20 cellular contexts compared by ENCODE assay signal in the genomic region with DNA sequence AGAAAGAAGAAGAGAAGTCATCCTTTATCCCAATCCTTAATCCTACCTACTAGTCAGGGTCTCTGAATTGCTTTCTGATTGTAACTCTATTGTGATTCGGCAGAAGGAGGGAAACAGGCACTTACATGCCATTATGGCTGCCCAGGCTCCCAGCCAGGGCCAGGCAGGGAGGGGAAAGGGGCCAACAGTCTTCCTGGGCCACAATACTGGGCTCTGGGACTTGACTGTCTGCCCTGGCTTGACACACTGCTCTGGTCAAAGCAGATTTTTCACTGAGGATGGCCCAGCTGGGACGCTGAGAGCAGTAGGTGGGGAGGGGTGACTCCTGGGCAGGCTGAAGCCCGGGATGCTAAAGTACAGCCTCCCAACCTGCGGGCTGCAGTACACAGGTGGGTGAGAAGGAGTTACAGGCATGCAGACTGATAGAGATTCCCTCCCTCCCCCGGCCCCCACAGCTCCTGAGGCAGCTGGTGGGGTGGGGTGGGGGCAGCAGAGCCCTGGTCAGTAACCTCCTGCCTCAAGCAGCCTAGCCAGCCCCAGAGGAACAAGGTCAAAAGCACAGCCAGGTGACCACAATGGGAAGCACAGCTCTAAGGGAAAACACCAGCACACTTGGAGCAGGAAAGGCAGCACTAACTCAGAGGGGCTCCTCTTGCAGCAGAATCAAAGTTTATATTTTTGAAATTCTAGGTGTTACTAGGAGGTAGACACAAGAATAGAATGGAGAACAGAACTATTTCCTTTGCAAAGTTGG. TPM values are rescaled to one million over a fixed set of nuclear protein-coding genes. Genes with fewer than 3 reads are reported as not detected.
A peak's percentile ranks its signal among the peaks of the same experiment; 100 is the strongest.
DNase-seq lines count a peak whose midpoint lies in the region; ATAC-seq, FAIRE-seq and TF ChIP-seq lines count a peak whose summit lies in the region.
"Had no signal": no experiment of that assay in that cellular context is flagged by ENCODE, and none has a peak within 500 bp of the region (broad histone marks: within the 10 kb centered on the region; RNA-seq: fewer than 3 reads in every experiment).

No MANE protein-coding gene starts in this region.

- FAIRE-seq in GM19239 (lab: Jason Lieb, UNC) = no peak

- peak overlapping the region; percentile 52 for H2AFZ ChIP-seq in neural progenitor cell (replicated peaks)

- peak overlapping the region; percentile 62 for H3K4me2 ChIP-seq in neural progenitor cell

- peak overlapping the region; percentile 31 for H3K27ac ChIP-seq in neural progenitor cell
- H3K27ac ChIP-seq: RWPE1, SJCRH30 had no signal

- no peaks in the 10 kb centered on the region for H3K36me3 Mint-ChIP-seq in neural progenitor cell
- H3K36me3 Mint-ChIP-seq: CD14-positive monocyte had no signal

- peaks cover 13% of the 10 kb centered on the region for H3K4me1 Mint-ChIP-seq in neural progenitor cell
- H3K4me1 Mint-ChIP-seq: CD14-positive monocyte had no signal

- no peak overlapping the region for H3K9ac ChIP-seq in neural progenitor cell

- H3K36me3 ChIP-seq in H7 (replicated peaks; ENCODE audit: control insufficient read depth, insufficient read depth, low read length) (no peaks in the 10 kb centered on the region), neural progenitor cell (no peaks in the 10 kb centered on the region)
- H3K36me3 ChIP-seq: HAP-1, SJCRH30 had no signal

- no peaks in the 10 kb centered on the region; the same call in 1 of the 2 replicates for H3K27me3 ChIP-seq in H7 (ENCODE audit: control insufficient read depth, insufficient read depth, low read length)
- no peaks in the 10 kb centered on the region for H3K27me3 ChIP-seq in neural progenitor cell
- H3K27me3 ChIP-seq: SJCRH30 had no signal

- DNase-seq in H7 (peak; percentile 70), NCI-H2227 (lab: John Stamatoyannopoulos, UW; ENCODE audit: unreplicated experiment) (peak; percentile 29), cerebellar cortex (ENCODE audit: low spot score) (peak; percentile 94), neural progenitor cell (ENCODE audit: low spot score) (peak; percentile 55), NCI-H1436 (lab: John Stamatoyannopoulos, UW) (no peak), KBM-7 (no peak), GM19239 (ENCODE audit: insufficient read length, low spot score) (no peak)
- DNase-seq: EL, IMR-90, Kasumi-1, MM.1S, NCI-H1417 treated with DMSO at 0.1 percent for 48 hours, NCI-H2081, NCI-H526, SJCRH30 had no signal

- ATAC-seq in GM21528 (IDR thresholded peaks at IDR 0.05; ENCODE audit: low FRiP score, unreplicated experiment) = no peak

- no peak overlapping the region for H3K4me3 ChIP-seq in H7 (ENCODE audit: insufficient read depth, low read depth, low read length)
- peak overlapping the region; percentile 5 for H3K4me3 ChIP-seq in neural progenitor cell
- H3K4me3 ChIP-seq: HAP-1, SJCRH30 had no signal

- no peaks in the 10 kb centered on the region for H3K79me2 ChIP-seq in neural progenitor cell (ENCODE audit: low read depth)

- H3F3A ChIP-seq in neural progenitor cell (ENCODE audit: low read depth) = peaks cover 13% of the 10 kb centered on the region

- peaks cover 11% of the 10 kb centered on the region for H3K27me3 Mint-ChIP-seq in neural progenitor cell (ENCODE audit: insufficient read depth, low read depth)

- H3K4me1 ChIP-seq in neural progenitor cell = peaks cover 16% of the 10 kb centered on the region
- H3K4me1 ChIP-seq: HAP-1, SJCRH30 had no signal

- no peaks in the 10 kb centered on the region for H3K9me3 ChIP-seq in neural progenitor cell (ENCODE audit: low read depth)
- H3K9me3 ChIP-seq: HAP-1, SJCRH30 had no signal

- in situ Hi-C loops in KBM-7 (cut with MboI; ENCODE audit: low pct_unique_long_range_greater_than_20kb, low sequenced_read_pairs) = no loop called here

- H3K9me3 Mint-ChIP-seq in neural progenitor cell = no peaks in the 10 kb centered on the region

- H3K4me3 Mint-ChIP-seq in neural progenitor cell = no peak overlapping the region
- H3K4me3 Mint-ChIP-seq: CD14-positive monocyte had no signal

- no peak for TF ChIP-seq CTCF in neural progenitor cell (IDR thresholded peaks at IDR 0.05)

- H3K27ac Mint-ChIP-seq in neural progenitor cell = no peak overlapping the region
- H3K27ac Mint-ChIP-seq: CD14-positive monocyte had no signal

- H4K20me1 ChIP-seq in neural progenitor cell (ENCODE audit: low read depth) = no peaks in the 10 kb centered on the region

RNA-seq across cellular contexts. Expression of a gene that starts 25.3 kb away (rescaled TPM):
- 0.21 and 0.63 TPM in 2 replicates for total RNA-seq in H7 (2014; rRNA removed; shearing (Covaris generic))
- total RNA-seq in neural progenitor cell (ENCODE audit: low replicate concordance) = 0.06 and 0.09 TPM in 2 replicates
- total RNA-seq: HT-29 had no signal

Comparison
In these comparisons a context has a peak if more than half of its experiments do, and no peak if none do; other contexts are left out.
1. DNase-seq: peak in H7 (single experiment), NCI-H2227 (single experiment), cerebellar cortex (single experiment) and neural progenitor cell (single experiment); none in NCI-H1436 (single experiment), KBM-7 (single experiment) and GM19239 (single experiment).